9 cellular contexts compared by ENCODE assay signal in genomic region chr18:7116832-7117389, GRCh38. TPM values are rescaled to one million over a fixed set of nuclear protein-coding genes. Genes with fewer than 3 reads are reported as not detected.
DNase-seq lines count a peak whose midpoint lies in the region; ATAC-seq and TF ChIP-seq lines count a peak whose summit lies in the region.
"Had no signal": no experiment of that assay in that cellular context is flagged by ENCODE, and none has a peak within 500 bp of the region (broad histone marks: within the 10 kb centered on the region; RNA-seq: fewer than 3 reads in every experiment).

No MANE protein-coding gene starts in this region.

- H3K9ac ChIP-seq in HUES64 (ENCODE audit: low read depth, low read length), result peak overlapping the region; percentile 82

- peaks cover 40 to 52% (median 51%) of the 10 kb centered on the region in 5 donors for H3K27me3 Mint-ChIP-seq in naive thymus-derived CD4-positive, alpha-beta T cell
- H3K27me3 Mint-ChIP-seq in immature natural killer cell (ENCODE audit: low read depth in 3 of 3), result peaks cover 11 to 23% (median 16%) of the 10 kb centered on the region in 3 donors

- H3K36me3 ChIP-seq in HUES64 (ENCODE audit: insufficient read depth, low read length), result no peaks in the 10 kb centered on the region
- no peaks in the 10 kb centered on the region for H3K36me3 ChIP-seq in naive thymus-derived CD4-positive, alpha-beta T cell (ENCODE audit: control insufficient read depth in 2 of 3, insufficient read depth in 3 of 3, low read length in 3 of 3)

- in situ Hi-C loops in ACHN (cut with HindIII; ENCODE audit: low pct_ligation_motif_present, low pct_unique_long_range_greater_than_20kb, low sequenced_read_pairs), result no loop called here

- H3K9me3 ChIP-seq in HUES64 (ENCODE audit: insufficient read depth, low read depth, low read length), result no peaks in the 10 kb centered on the region
- no peaks in the 10 kb centered on the region for H3K9me3 ChIP-seq in naive thymus-derived CD4-positive, alpha-beta T cell (ENCODE audit: control insufficient read depth in 2 of 3, low read length in 3 of 3)

- intact Hi-C loops in naive thymus-derived CD4-positive, alpha-beta T cell (cut with micrococcal nuclease), result no loop called here

- no peak overlapping the region for H3K27ac Mint-ChIP-seq in naive thymus-derived CD4-positive, alpha-beta T cell
- no peak overlapping the region for H3K27ac Mint-ChIP-seq in immature natural killer cell

- POLR2A ChIA-PET in naive thymus-derived CD4-positive, alpha-beta T cell (lab: Charles Lee), result no interaction called here

- TF ChIP-seq CTCF in epithelial cell of esophagus (IDR thresholded peaks at IDR 0.05; ENCODE audit: insufficient read depth, low read depth, low read length, missing control alignments), result no peak

- H3K4me3 Mint-ChIP-seq in naive thymus-derived CD4-positive, alpha-beta T cell, result peak overlapping the region in 7 of 10 donors; percentile 12 to 66 (median 51)
- H3K4me3 Mint-ChIP-seq in immature natural killer cell, result peak overlapping the region in 1 of 5 donors; percentile 40

- H3K27ac ChIP-seq in HUES64 (ENCODE audit: low read depth, low read length), result no peak overlapping the region; the same call in 1 of the 2 replicates
- H3K27ac ChIP-seq in naive thymus-derived CD4-positive, alpha-beta T cell (ENCODE audit: low read depth, low read length), result no peak overlapping the region

- H3K36me3 Mint-ChIP-seq in naive thymus-derived CD4-positive, alpha-beta T cell, result peaks cover 0 to 14% (median 0%) of the 10 kb centered on the region in 5 donors
- H3K36me3 Mint-ChIP-seq in immature natural killer cell, result peaks cover 0 to 4% (median 3%) of the 10 kb centered on the region in 3 donors

- peaks cover 0 to 19% (median 6%) of the 10 kb centered on the region in 11 donors for H3K9me3 Mint-ChIP-seq in naive thymus-derived CD4-positive, alpha-beta T cell
- H3K9me3 Mint-ChIP-seq in immature natural killer cell, result peaks cover 3 to 17% (median 7%) of the 10 kb centered on the region in 6 donors

- under 1% methylated on average over 61 of the region's 61 CpGs for WGBS in HUES64

- peak overlapping the region; percentile 61 for H3K4me3 ChIP-seq in HUES64 (ENCODE audit: low read length)
- peak overlapping the region; percentile 53 for H3K4me3 ChIP-seq in epithelial cell of esophagus (ENCODE audit: low read length)
- no peak overlapping the region for H3K4me3 ChIP-seq in naive thymus-derived CD4-positive, alpha-beta T cell (ENCODE audit: low read length)

- peaks cover 3 to 13% (median 9%) of the 10 kb centered on the region in 7 donors for H3K4me1 Mint-ChIP-seq in naive thymus-derived CD4-positive, alpha-beta T cell
- H3K4me1 Mint-ChIP-seq in immature natural killer cell, result peaks cover 0 to 6% of the 10 kb centered on the region in 2 donors

- ATAC-seq in naive thymus-derived CD4-positive, alpha-beta T cell, result no peak
- no peak for ATAC-seq in GM19395 (IDR thresholded peaks at IDR 0.05; ENCODE audit: unreplicated experiment)

- H3K27me3 ChIP-seq in HUES64 (ENCODE audit: insufficient read depth, low read length), result peaks cover 12% of the 10 kb centered on the region
- H3K27me3 ChIP-seq in naive thymus-derived CD4-positive, alpha-beta T cell (ENCODE audit: control insufficient read depth in 2 of 2, insufficient read depth in 2 of 2, low read length in 2 of 2), result no peaks in the 10 kb centered on the region

- CTCF ChIA-PET in naive thymus-derived CD4-positive, alpha-beta T cell (lab: Charles Lee), result no interaction called here

- DNase-seq in ACHN (peak; percentile 17), epithelial cell of esophagus (ENCODE audit: low read depth) (peak; percentile 26), immature natural killer cell (no peak), NCI-H526 treated with DMSO at 0.1 percent for 48 hours (lab: John Stamatoyannopoulos, UW) (no peak)
- DNase-seq in naive thymus-derived CD4-positive, alpha-beta T cell, result no peak
- no peak for DNase-seq in stimulated activated naive CD4-positive, alpha-beta T cell (lab: John Stamatoyannopoulos, UW)
- DNase-seq: SHP77 treated with DMSO at 0.1 percent for 48 hours had no signal

- H3K4me1 ChIP-seq in HUES64 (ENCODE audit: insufficient read depth, low read length), result peaks cover 6% of the 10 kb centered on the region; the same call in 1 of the 2 replicates
- no peaks in the 10 kb centered on the region for H3K4me1 ChIP-seq in naive thymus-derived CD4-positive, alpha-beta T cell (ENCODE audit: control insufficient read depth in 2 of 2, insufficient read depth in 2 of 2, low read length in 2 of 2)

RNA-seq across cellular contexts. Expression of gene LAMA1, which starts 0.7 kb away (rescaled TPM):
- polyA plus RNA-seq in HUES64 (2013, experiment 1 of 2), result 29.7 TPM
- polyA plus RNA-seq in HUES64 (2013, experiment 2 of 2), result 35.4 TPM
- total RNA-seq in naive thymus-derived CD4-positive, alpha-beta T cell, result not detected
- not detected for polyA plus RNA-seq in naive thymus-derived CD4-positive, alpha-beta T cell
- not detected for polyA plus RNA-seq in immature natural killer cell

Comparison
In these comparisons a context has a peak if more than half of its experiments do, and no peak if none do; other contexts are left out.
1. DNase-seq: peak in ACHN (single experiment) and epithelial cell of esophagus (single experiment); none in naive thymus-derived CD4-positive, alpha-beta T cell (0 of 9), immature natural killer cell (0 of 3), NCI-H526 treated with DMSO at 0.1 percent for 48 hours (single experiment) and stimulated activated naive CD4-positive, alpha-beta T cell (0 of 6).